In the genomic region with DNA sequence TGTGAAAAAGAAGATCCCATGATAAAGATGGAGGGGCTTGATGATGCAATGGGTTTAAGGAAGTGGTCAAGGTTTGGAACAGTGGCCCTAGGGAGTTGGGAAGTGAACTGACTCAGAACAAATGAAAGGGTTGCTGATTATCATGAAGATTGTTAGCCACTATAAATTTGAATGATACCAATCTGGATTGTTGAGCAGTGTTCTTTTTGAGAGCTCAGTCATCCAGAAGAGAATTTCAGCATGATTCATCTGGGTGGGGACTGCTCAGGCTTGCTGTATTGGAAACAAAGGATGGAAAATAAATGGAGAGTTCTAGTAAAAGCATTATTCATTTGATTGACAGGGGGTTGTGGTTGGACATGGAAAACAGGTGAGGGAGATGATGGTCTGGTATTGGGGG, we compare ENCODE assay signal across 13 cellular contexts.
DNase-seq lines count a peak whose midpoint lies in the region; ATAC-seq lines count a peak whose summit lies in the region.
"Had no signal": no experiment of that assay in that cellular context is flagged by ENCODE, and none has a peak within 500 bp of the region (broad histone marks: within the 10 kb centered on the region; RNA-seq: fewer than 3 reads in every experiment).

No MANE protein-coding gene starts in this region.

- H3K9me3 Mint-ChIP-seq in stimulated activated naive CD8-positive, alpha-beta T cell treated with anti-CD3 and anti-CD28 coated beads, Interleukin-15, amount 100 ng/mL, for 72 hours: peaks cover 10 to 15% of the 10 kb centered on the region in 2 donors

- peaks cover 6% of the 10 kb centered on the region for H3K4me1 Mint-ChIP-seq in stimulated activated naive CD8-positive, alpha-beta T cell treated with anti-CD3 and anti-CD28 coated beads, Interleukin-15, amount 100 ng/mL, for 72 hours

- no peak overlapping the region for H3K27ac Mint-ChIP-seq in stimulated activated naive CD8-positive, alpha-beta T cell treated with anti-CD3 and anti-CD28 coated beads, Interleukin-15, amount 100 ng/mL, for 72 hours

- no peak for DNase-seq in stimulated activated naive CD8-positive, alpha-beta T cell treated with anti-CD3 and anti-CD28 coated beads, Interleukin-15, Interleukin-2, amounts not matched to agents 100 U/mL and 50 U/mL, for 24 hours
- DNase-seq in stimulated activated naive CD8-positive, alpha-beta T cell treated with anti-CD3 and anti-CD28 coated beads, Interleukin-15, amount 100 ng/mL, for 72 hours: no peak
- DNase-seq in SW480 (ENCODE audit: low spot score) (peak; percentile 66), fibroblast of the conjunctiva (ENCODE audit: low read depth) (peak; percentile 10), HuH-7 (ENCODE audit: low spot score) (no peak), GOT3 (lab: John Stamatoyannopoulos, UW) (no peak), SIG-M5 (lab: John Stamatoyannopoulos, UW) (no peak)
- no peak for DNase-seq in activated naive CD4-positive, alpha-beta T cell treated with Interleukin-2 at 50 U/mL for 16 hours
- DNase-seq: activated CD4-positive, CD25-positive, alpha-beta regulatory T cell; activated effector memory CD4-positive, alpha-beta T cell treated with anti-CD3 and anti-CD28 coated beads, Interleukin-2, amount 50 U/mL, for 16 hours; NCI-H2227 treated with DMSO at 0.1 percent for 48 hours; SJCRH30; spleen had no signal

- H3K4me3 Mint-ChIP-seq in stimulated activated naive CD8-positive, alpha-beta T cell treated with anti-CD3 and anti-CD28 coated beads, Interleukin-15, amount 100 ng/mL, for 72 hours: no peak overlapping the region

- peak; percentile 66 for ATAC-seq in stimulated activated naive CD8-positive, alpha-beta T cell treated with anti-CD3 and anti-CD28 coated beads, Interleukin-15, Interleukin-2, amounts not matched to agents 100 U/mL and 50 U/mL, for 24 hours
- ATAC-seq in stimulated activated naive CD8-positive, alpha-beta T cell treated with anti-CD3 and anti-CD28 coated beads, Interleukin-15, amount 100 ng/mL, for 72 hours: no peak

- no peaks in the 10 kb centered on the region for H3K27me3 Mint-ChIP-seq in stimulated activated naive CD8-positive, alpha-beta T cell treated with anti-CD3 and anti-CD28 coated beads, Interleukin-15, amount 100 ng/mL, for 72 hours

Comparison
In these comparisons a context has a peak if more than half of its experiments do, and no peak if none do; other contexts are left out.
1. DNase-seq: peak in SW480 (single experiment) and fibroblast of the conjunctiva (single experiment); none in stimulated activated naive CD8-positive, alpha-beta T cell treated with anti-CD3 and anti-CD28 coated beads, Interleukin-15, Interleukin-2, amounts not matched to agents 100 U/mL and 50 U/mL, for 24 hours (single experiment), stimulated activated naive CD8-positive, alpha-beta T cell treated with anti-CD3 and anti-CD28 coated beads, Interleukin-15, amount 100 ng/mL, for 72 hours (0 of 2), HuH-7 (single experiment), activated naive CD4-positive, alpha-beta T cell treated with Interleukin-2 at 50 U/mL for 16 hours (single experiment), GOT3 (single experiment) and SIG-M5 (single experiment).